Comparison of ENCODE assay signal across 11 cellular contexts in genomic region chr7:66283003-66283920, GRCh38.
DNase-seq lines count a peak whose midpoint lies in the region; TF ChIP-seq lines count a peak whose summit lies in the region.
"Had no signal": no experiment of that assay in that cellular context is flagged by ENCODE, and none has a peak within 500 bp of the region (broad histone marks: within the 10 kb centered on the region; RNA-seq: fewer than 3 reads in every experiment).

No MANE protein-coding gene starts in this region.

- DNase-seq in activated CD4-positive, alpha-beta T cell treated with anti-CD3 and anti-CD28 coated beads, Interleukin-2, amount 10 ng/mL, durations not matched to agents 24 days and 14 days: peak; percentile 37
- DNase-seq in activated CD4-positive, alpha-beta T cell treated with anti-CD3 and anti-CD28 coated beads, Interleukin-2, amount 50 U/mL, for 1 hour: no peak
- peak; percentile 49 for DNase-seq in astrocyte of the cerebellum (ENCODE audit: low read depth)
- DNase-seq in kidney epithelial cell (ENCODE audit: low read depth): peak; percentile 52
- no peak for DNase-seq in transverse colon
- no peak for DNase-seq in GM19238 (ENCODE audit: insufficient read length, low spot score)
- no peak for DNase-seq in activated naive CD4-positive, alpha-beta T cell treated with anti-CD3 and anti-CD28 coated beads, Interleukin-2, amount 10 ng/mL, durations not matched to agents 7 days and 5 days
- no peak for DNase-seq in DMS153 treated with DMSO at 0.1 percent for 48 hours (lab: John Stamatoyannopoulos, UW; ENCODE audit: unreplicated experiment)
- DNase-seq: BE2C, NCI-H1436 treated with DMSO at 0.1 percent for 48 hours had no signal

- no peaks in the 10 kb centered on the region for H3K4me1 Mint-ChIP-seq in activated CD4-positive, alpha-beta T cell treated with anti-CD3 and anti-CD28 coated beads, Interleukin-2, amount 10 ng/mL, durations not matched to agents 24 days and 14 days
- H3K4me1 Mint-ChIP-seq in activated naive CD4-positive, alpha-beta T cell treated with anti-CD3 and anti-CD28 coated beads, Interleukin-2, amount 10 ng/mL, durations not matched to agents 7 days and 5 days: no peaks in the 10 kb centered on the region

- H3K4me3 Mint-ChIP-seq in activated CD4-positive, alpha-beta T cell treated with anti-CD3 and anti-CD28 coated beads, Interleukin-2, amount 10 ng/mL, durations not matched to agents 24 days and 14 days: no peak overlapping the region
- no peak overlapping the region for H3K4me3 Mint-ChIP-seq in activated naive CD4-positive, alpha-beta T cell treated with anti-CD3 and anti-CD28 coated beads, Interleukin-2, amount 10 ng/mL, durations not matched to agents 7 days and 5 days
- H3K4me3 Mint-ChIP-seq: memory B cell had no signal

- CTCF ChIA-PET in activated naive CD4-positive, alpha-beta T cell treated with anti-CD3 and anti-CD28 coated beads, Interleukin-2, amount 10 ng/mL, durations not matched to agents 7 days and 5 days (lab: Charles Lee): no interaction called here

- H3K27me3 Mint-ChIP-seq in activated CD4-positive, alpha-beta T cell treated with anti-CD3 and anti-CD28 coated beads, Interleukin-2, amount 10 ng/mL, durations not matched to agents 24 days and 14 days: no peaks in the 10 kb centered on the region
- no peaks in the 10 kb centered on the region for H3K27me3 Mint-ChIP-seq in activated naive CD4-positive, alpha-beta T cell treated with anti-CD3 and anti-CD28 coated beads, Interleukin-2, amount 10 ng/mL, durations not matched to agents 7 days and 5 days
- H3K27me3 Mint-ChIP-seq: memory B cell had no signal

- H3K9me3 Mint-ChIP-seq in activated CD4-positive, alpha-beta T cell treated with anti-CD3 and anti-CD28 coated beads, Interleukin-2, amount 10 ng/mL, durations not matched to agents 24 days and 14 days: no peaks in the 10 kb centered on the region
- peaks cover 2% of the 10 kb centered on the region for H3K9me3 Mint-ChIP-seq in activated naive CD4-positive, alpha-beta T cell treated with anti-CD3 and anti-CD28 coated beads, Interleukin-2, amount 10 ng/mL, durations not matched to agents 7 days and 5 days

- H3K27ac Mint-ChIP-seq in activated CD4-positive, alpha-beta T cell treated with anti-CD3 and anti-CD28 coated beads, Interleukin-2, amount 10 ng/mL, durations not matched to agents 24 days and 14 days: no peak overlapping the region
- H3K27ac Mint-ChIP-seq in activated naive CD4-positive, alpha-beta T cell treated with anti-CD3 and anti-CD28 coated beads, Interleukin-2, amount 10 ng/mL, durations not matched to agents 7 days and 5 days: no peak overlapping the region
- H3K27ac Mint-ChIP-seq: memory B cell had no signal

- H3K27ac ChIP-seq in transverse colon: peak overlapping the region; percentile 42 to 65 (median 58)

- no peaks in the 10 kb centered on the region for H3K36me3 Mint-ChIP-seq in activated CD4-positive, alpha-beta T cell treated with anti-CD3 and anti-CD28 coated beads, Interleukin-2, amount 10 ng/mL, durations not matched to agents 24 days and 14 days (ENCODE audit: low read depth)
- H3K36me3 Mint-ChIP-seq in activated naive CD4-positive, alpha-beta T cell treated with anti-CD3 and anti-CD28 coated beads, Interleukin-2, amount 10 ng/mL, durations not matched to agents 7 days and 5 days: no peaks in the 10 kb centered on the region

- intact Hi-C loops in activated CD4-positive, alpha-beta T cell treated with anti-CD3 and anti-CD28 coated beads, Interleukin-2, amount 10 ng/mL, durations not matched to agents 24 days and 14 days (cut with micrococcal nuclease): no loop called here
- intact Hi-C loops in transverse colon (cut with DNase I; ENCODE audit: low total_unique reads): no loop called here

- H3K36me3 ChIP-seq in kidney epithelial cell (ENCODE audit: control insufficient read depth, insufficient read depth, low read length) (no peaks in the 10 kb centered on the region), transverse colon (no peaks in the 10 kb centered on the region)
- H3K36me3 ChIP-seq: BE2C had no signal

- in situ Hi-C loops in astrocyte of the cerebellum (cut with HindIII; ENCODE audit: low sequenced_read_pairs): no loop called here
- in situ Hi-C loops in transverse colon (cut with MboI; ENCODE audit: low pct_ligation_motif_present in 1 of 4, low pct_unique_long_range_greater_than_20kb in 1 of 4, low sequenced_read_pairs in 3 of 4): no loop called here

- peaks cover 5 to 16% (median 5%) of the 10 kb centered on the region in 4 donors for H3K4me1 ChIP-seq in transverse colon

- TF ChIP-seq POLR2A in transverse colon (IDR thresholded peaks at IDR 0.05): no peak

- H3K27me3 ChIP-seq in kidney epithelial cell (ENCODE audit: control insufficient read depth, insufficient read depth, low read length) (no peaks in the 10 kb centered on the region), transverse colon (no peaks in the 10 kb centered on the region)
- H3K27me3 ChIP-seq: BE2C had no signal

- H3K4me3 ChIP-seq in astrocyte of the cerebellum (ENCODE audit: low read depth, low read length) (no peak overlapping the region), kidney epithelial cell (ENCODE audit: low read depth, low read length) (no peak overlapping the region), transverse colon (no peak overlapping the region)

- no peak for TF ChIP-seq CTCF in astrocyte of the cerebellum (IDR thresholded peaks at IDR 0.05; ENCODE audit: low read depth, low read length, missing control alignments)
- no peak for TF ChIP-seq CTCF in kidney epithelial cell (IDR thresholded peaks at IDR 0.05; ENCODE audit: insufficient read depth, low read length, poor library complexity, severe bottlenecking)
- TF ChIP-seq CTCF in transverse colon (IDR thresholded peaks at IDR 0.05): no peak

- 60 to 85% methylated on average over 2 to 5 of the region's 5 CpGs for WGBS in transverse colon (ENCODE audit: low coverage in 1 of 2), 2 donors

- no peaks in the 10 kb centered on the region for H3K9me3 ChIP-seq in transverse colon
- H3K9me3 ChIP-seq: BE2C had no signal

- TF ChIP-seq EP300 in transverse colon (IDR thresholded peaks at IDR 0.05; ENCODE audit: low read depth): no peak

Comparison
In these comparisons a context has a peak if more than half of its experiments do, and no peak if none do; other contexts are left out.
1. DNase-seq: peak in activated CD4-positive, alpha-beta T cell treated with anti-CD3 and anti-CD28 coated beads, Interleukin-2, amount 10 ng/mL, durations not matched to agents 24 days and 14 days (single experiment), astrocyte of the cerebellum (single experiment) and kidney epithelial cell (single experiment); none in activated CD4-positive, alpha-beta T cell treated with anti-CD3 and anti-CD28 coated beads, Interleukin-2, amount 50 U/mL, for 1 hour (single experiment), transverse colon (single experiment), GM19238 (single experiment), activated naive CD4-positive, alpha-beta T cell treated with anti-CD3 and anti-CD28 coated beads, Interleukin-2, amount 10 ng/mL, durations not matched to agents 7 days and 5 days (single experiment) and DMS153 treated with DMSO at 0.1 percent for 48 hours (single experiment).